ENCODE assay signal across 1 cellular context in the genomic region with DNA sequence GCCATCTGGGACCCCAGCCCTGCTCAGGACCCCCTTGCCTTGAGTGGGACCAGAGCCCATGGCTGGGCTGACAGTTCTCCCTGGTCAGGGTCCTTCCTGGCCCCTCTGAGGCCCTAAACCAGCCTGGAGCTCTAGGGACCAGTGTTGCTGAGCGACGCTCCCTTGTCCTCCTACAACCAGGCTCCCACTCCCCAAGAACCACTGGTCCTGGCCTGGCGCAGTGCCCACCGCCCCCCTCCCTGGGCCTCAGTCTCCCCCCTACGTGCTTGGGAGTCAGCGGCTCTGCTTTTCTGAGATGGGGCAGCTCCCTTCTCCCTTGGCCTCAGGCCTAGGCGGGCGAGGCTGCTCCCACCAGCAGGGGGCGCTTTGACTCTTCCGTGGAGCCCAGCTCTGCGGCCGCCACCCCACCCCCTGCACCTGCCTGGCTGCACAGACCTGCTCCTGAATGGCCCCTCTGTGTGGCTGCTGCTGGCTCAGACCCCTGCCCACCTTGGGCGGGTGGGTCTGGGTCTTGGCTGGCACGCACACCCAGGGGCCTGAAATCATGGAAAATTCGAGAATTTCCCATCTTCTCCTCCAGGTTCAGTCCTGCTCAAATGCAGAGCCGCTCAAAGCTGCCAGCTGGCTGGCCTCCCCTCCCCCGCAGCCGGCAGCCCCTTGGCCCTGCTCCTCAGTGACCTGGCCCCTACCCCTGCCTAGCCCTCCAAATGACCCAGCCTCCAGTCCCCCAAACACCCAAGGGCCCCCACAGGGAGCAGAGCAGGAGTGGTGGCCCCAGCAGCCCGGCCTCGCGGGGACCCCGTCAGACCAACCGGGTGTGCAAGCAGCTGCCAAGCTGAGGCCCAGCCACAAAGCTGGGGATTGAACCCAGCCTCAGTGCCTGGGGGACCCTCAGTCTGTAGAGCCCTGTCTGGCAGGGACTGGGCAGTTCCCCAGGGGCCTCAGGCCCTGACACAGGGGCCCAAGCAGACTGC.
TF ChIP-seq lines count a peak whose summit lies in the region.

No MANE protein-coding gene starts in this region.

TF ChIP-seq in PFSK-1, 5 proteins besides CTCF, POLR2A, EP300 and RAD21:
- TF ChIP-seq SIN3A (IDR thresholded peaks at IDR 0.05; ENCODE audit: borderline replicate concordance, insufficient read depth, low read length) (peak; percentile 71; the same call in 1 of the 2 replicates), POLR2AphosphoS5 (IDR thresholded peaks at IDR 0.05; ENCODE audit: low read depth, low read length) (no peak; the same call in none of the 2 replicates), REST (IDR thresholded peaks at IDR 0.05; ENCODE audit: insufficient read depth in 1 of 2, low read depth in 2 of 2, low read length in 2 of 2) (peak in 1 of 2 experiments; percentile 26; a peak in 1 of 4 replicates), FOXP2 (optimal IDR thresholded peaks at IDR 0.05; ENCODE audit: borderline replicate concordance, extremely low read depth, extremely low read length, insufficient read depth) (no peak), TAF1 (IDR thresholded peaks at IDR 0.05; ENCODE audit: borderline replicate concordance, insufficient read depth, low read length) (peak; percentile 67; the same call in 1 of the 2 replicates)
